In the genomic region with DNA sequence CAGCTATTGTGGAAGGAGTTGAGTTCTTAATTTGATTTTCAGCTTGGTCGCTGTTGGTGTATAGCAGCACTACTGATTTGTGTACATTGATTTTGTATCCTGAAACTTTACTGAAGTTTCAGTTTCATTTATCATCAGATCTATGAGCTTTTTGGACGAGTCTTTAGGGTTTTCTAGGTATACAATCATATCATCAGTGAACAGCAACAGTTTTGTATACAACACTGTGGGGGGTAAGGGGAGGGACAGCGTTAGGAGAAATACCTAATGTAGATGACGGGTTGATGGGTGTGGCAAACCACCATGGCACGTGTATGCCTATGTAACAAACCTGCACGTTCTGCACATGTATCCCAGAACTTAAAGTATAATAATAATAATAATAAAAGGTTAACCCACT, we compare ENCODE assay signal across 5 cellular contexts. TPM values are rescaled to one million over a fixed set of nuclear protein-coding genes. Genes with fewer than 3 reads are reported as not detected.
"Had no signal": no experiment of that assay in that cellular context is flagged by ENCODE, and none has a peak within 500 bp of the region (broad histone marks: within the 10 kb centered on the region; RNA-seq: fewer than 3 reads in every experiment).

No MANE protein-coding gene starts in this region.

RNA-seq across cellular contexts. Expression of gene FREM3, which starts 35.6 kb away (rescaled TPM):
- total RNA-seq: HepG2, HT-29, HT1080, IMR-90, K562 had no signal
